ENCODE assay signal across 8 cellular contexts in genomic region chr17:67366193-67367157, GRCh38. TPM values are rescaled to one million over a fixed set of nuclear protein-coding genes. Genes with fewer than 3 reads are reported as not detected.
DNase-seq lines count a peak whose midpoint lies in the region; ATAC-seq and TF ChIP-seq lines count a peak whose summit lies in the region.

Gene PSMD12, minus strand, starts transcription at chr17:67366577. Its CDS starts 58 bp downstream, at chr17:67366519.

- no peak for TF ChIP-seq CTCF in GM13977 (IDR thresholded peaks at IDR 0.05; ENCODE audit: extremely low read depth, insufficient read depth, missing control alignments)
- TF ChIP-seq CTCF in prostate gland (IDR thresholded peaks at IDR 0.05): peak in 1 of 4 experiments; percentile 22

- H3K36me3 ChIP-seq in prostate gland: no peaks in the 10 kb centered on the region

- DNase-seq in GM13977 (ENCODE audit: low spot score): peak; percentile 92
- DNase-seq in NCI-H146 (lab: John Stamatoyannopoulos, UW): peak; percentile 94
- DNase-seq in amniotic epithelial cell (ENCODE audit: low read depth): peak; percentile 78
- DNase-seq in left cardiac atrium: peak; percentile 96
- DNase-seq in prostate gland (ENCODE audit: low spot score): peak; percentile 89
- DNase-seq in ureter (ENCODE audit: low spot score): peak; percentile 95

- ATAC-seq in HG02840 (IDR thresholded peaks at IDR 0.05; ENCODE audit: low FRiP score, unreplicated experiment): peak; percentile 78
- peak; percentile 98 for ATAC-seq in left cardiac atrium

- intact Hi-C loops in T-helper 1 cell treated with Interleukin-12 subunit alpha and Interleukin-12 subunit beta and Interleukin-4 antibody, amounts not matched to agents 30 ng/mL and 1 ng/mL, for 36 hours (cut with micrococcal nuclease): loop anchor here (1.0 to 10.0 kb wide), 7 partner anchors 8 to 1958 kb away; partner anchors contain the start of genes ABCA5, HELZ, KPNA2 and NOL11
- intact Hi-C loops in left cardiac atrium (cut with DNase I): loop anchor here in 1 of 2 donors (10.0 kb wide), 1 partner anchor 348 kb away; the partner anchor contains the start of gene NOL11
- intact Hi-C loops in prostate gland (cut with DNase I): no loop called here

- peak within 1 kb of the TSS; percentile 84 to 92 for H3K4me3 ChIP-seq in prostate gland

- TF ChIP-seq POLR2A in prostate gland (IDR thresholded peaks at IDR 0.05): peak; percentile 74

- H3K9me3 ChIP-seq in prostate gland: no peaks in the 10 kb centered on the region

- in situ Hi-C loops in GM13977 (cut with MboI; ENCODE audit: low pct_unique_long_range_greater_than_20kb, low sequenced_read_pairs, unreplicated experiment): no loop called here

- H3K27ac ChIP-seq in prostate gland: peak within 1 kb of the TSS; percentile 77 to 80

- H3K27me3 ChIP-seq in prostate gland (replicated peaks; ENCODE audit: insufficient read depth): no peaks in the 10 kb centered on the region

- WGBS in prostate gland: 2% methylated on average over 54 of the region's 55 CpGs

- H3K4me1 ChIP-seq in prostate gland (replicated peaks): peaks cover 15% of the 10 kb centered on the region

RNA-seq across cellular contexts. Expression of gene PSMD12, which starts in this region (rescaled TPM):
- 58.1 and 63.2 TPM in 2 replicates for total RNA-seq in T-helper 1 cell treated with Interleukin-12 subunit alpha and Interleukin-12 subunit beta and Interleukin-4 antibody, amounts not matched to agents 30 ng/mL and 1 ng/mL, for 36 hours
- total RNA-seq in left cardiac atrium (10 to 100 TPM; 40.9 to 58.6 TPM), prostate gland (10 to 100 TPM; 19.8 to 24.0 TPM), ureter (57.8 TPM)

Comparison
In these comparisons a context has a peak if more than half of its experiments do, and no peak if none do; other contexts are left out.
1. Peak in every context shown above with its lines: DNase-seq, ATAC-seq, H3K4me3 ChIP-seq and H3K27ac ChIP-seq.